8 cellular contexts compared by ENCODE assay signal in the genomic region with DNA sequence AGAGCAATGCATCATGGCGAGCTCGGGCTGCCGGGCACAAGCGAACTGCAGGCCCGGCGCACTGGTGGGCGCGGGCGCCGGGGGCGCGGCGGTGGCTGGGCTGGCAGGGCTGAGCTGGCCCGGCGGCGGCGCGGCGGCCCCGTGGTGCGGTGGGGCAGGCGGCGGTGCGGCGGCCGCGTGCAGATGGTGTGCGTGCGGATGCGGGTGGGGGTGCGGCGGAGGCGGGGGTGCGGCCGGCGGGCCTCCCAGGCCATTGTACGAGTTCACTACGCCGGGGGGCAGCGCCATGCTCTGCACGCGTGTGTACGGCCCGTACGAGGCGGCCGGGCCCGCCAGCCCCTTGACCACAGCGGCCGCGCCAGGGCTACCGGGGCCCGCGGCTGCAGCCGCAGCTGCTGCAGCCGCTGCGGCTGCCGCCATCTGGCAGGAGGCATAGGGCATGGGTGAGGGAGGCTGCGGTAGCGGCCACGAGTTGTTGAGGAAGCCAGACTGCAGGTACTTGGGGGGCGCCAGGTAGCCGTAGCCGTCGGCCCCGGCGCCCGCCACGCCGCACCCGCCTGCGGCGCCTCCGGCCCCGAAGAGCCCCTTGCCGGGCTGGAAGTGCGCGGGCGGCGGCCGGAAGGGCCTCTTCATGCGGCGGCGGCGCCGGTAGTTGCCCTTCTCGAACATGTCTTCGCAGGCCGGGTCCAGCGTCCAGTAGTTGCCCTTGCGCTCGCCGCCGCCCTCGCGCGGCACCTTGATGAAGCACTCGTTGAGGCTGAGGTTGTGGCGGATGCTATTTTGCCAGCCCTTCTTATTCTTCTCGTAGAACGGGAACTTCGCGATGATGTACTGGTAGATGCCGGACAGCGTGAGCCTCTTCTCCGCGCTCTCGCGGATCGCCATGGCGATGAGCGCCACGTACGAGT. TPM values are rescaled to one million over a fixed set of nuclear protein-coding genes. Genes with fewer than 3 reads are reported as not detected.
DNase-seq lines count a peak whose midpoint lies in the region; ATAC-seq lines count a peak whose summit lies in the region.

No MANE protein-coding gene starts in this region.

- H3K4me3 Mint-ChIP-seq in activated naive CD8-positive, alpha-beta T cell treated with anti-CD3 and anti-CD28 coated beads, Interleukin-2, amount 10 ng/mL, durations not matched to agents 7 days and 5 days: peak overlapping the region; percentile 86
- peak overlapping the region; percentile 86 to 87 for H3K4me3 Mint-ChIP-seq in stimulated activated naive CD8-positive, alpha-beta T cell treated with anti-CD3 and anti-CD28 coated beads, Interleukin-15, amount 100 ng/mL, for 72 hours

- peaks cover 18% of the 10 kb centered on the region for H3K4me1 Mint-ChIP-seq in activated naive CD8-positive, alpha-beta T cell treated with anti-CD3 and anti-CD28 coated beads, Interleukin-2, amount 10 ng/mL, durations not matched to agents 7 days and 5 days
- H3K4me1 Mint-ChIP-seq in stimulated activated naive CD8-positive, alpha-beta T cell treated with anti-CD3 and anti-CD28 coated beads, Interleukin-15, amount 100 ng/mL, for 72 hours: peaks cover 51% of the 10 kb centered on the region

- POLR2A ChIA-PET in activated naive CD8-positive, alpha-beta T cell treated with anti-CD3 and anti-CD28 coated beads, Interleukin-2, amount 10 ng/mL, durations not matched to agents 7 days and 5 days (lab: Charles Lee): no interaction called here

- no peaks in the 10 kb centered on the region for H3K9me3 Mint-ChIP-seq in activated naive CD8-positive, alpha-beta T cell treated with anti-CD3 and anti-CD28 coated beads, Interleukin-2, amount 10 ng/mL, durations not matched to agents 7 days and 5 days
- no peaks in the 10 kb centered on the region for H3K9me3 Mint-ChIP-seq in stimulated activated naive CD8-positive, alpha-beta T cell treated with anti-CD3 and anti-CD28 coated beads, Interleukin-15, amount 100 ng/mL, for 72 hours

- H3K9ac ChIP-seq in iPS-20b (ENCODE audit: low read depth, low read length): no peak overlapping the region; the same call in 1 of the 2 replicates

- H3K36me3 ChIP-seq in iPS-20b (ENCODE audit: insufficient read depth, low read depth, low read length): no peaks in the 10 kb centered on the region

- H3K36me3 Mint-ChIP-seq in activated naive CD8-positive, alpha-beta T cell treated with anti-CD3 and anti-CD28 coated beads, Interleukin-2, amount 10 ng/mL, durations not matched to agents 7 days and 5 days: peaks cover 3% of the 10 kb centered on the region

- peaks cover 100% of the 10 kb centered on the region for H3K27me3 ChIP-seq in iPS-20b (ENCODE audit: insufficient read depth, low read length)

- peaks cover 33% of the 10 kb centered on the region for H3K4me1 ChIP-seq in iPS-20b (ENCODE audit: insufficient read depth, low read length)

- peaks cover 86% of the 10 kb centered on the region for H3K27me3 Mint-ChIP-seq in activated naive CD8-positive, alpha-beta T cell treated with anti-CD3 and anti-CD28 coated beads, Interleukin-2, amount 10 ng/mL, durations not matched to agents 7 days and 5 days
- peaks cover 92% of the 10 kb centered on the region for H3K27me3 Mint-ChIP-seq in stimulated activated naive CD8-positive, alpha-beta T cell treated with anti-CD3 and anti-CD28 coated beads, Interleukin-15, amount 100 ng/mL, for 72 hours

- H3K27ac ChIP-seq in iPS-20b (ENCODE audit: low read length): no peak overlapping the region

- H3K4me3 ChIP-seq in iPS-20b (ENCODE audit: low read length): peak overlapping the region; percentile 63; the same call in 1 of the 2 replicates

- DNase-seq in D341Med (ENCODE audit: low spot score) (peak; percentile 70), LHCN-M2 (ENCODE audit: low read depth) (peak; percentile 64), ureter (ENCODE audit: low spot score) (no peak)
- peak; percentile 48 for DNase-seq in activated naive CD8-positive, alpha-beta T cell treated with anti-CD3 and anti-CD28 coated beads, Interleukin-2, amount 10 ng/mL, durations not matched to agents 7 days and 5 days
- DNase-seq in stimulated activated naive CD8-positive, alpha-beta T cell treated with anti-CD3 and anti-CD28 coated beads, Interleukin-15, amount 100 ng/mL, for 72 hours: peak; percentile 36 to 40

- ATAC-seq in activated naive CD8-positive, alpha-beta T cell treated with anti-CD3 and anti-CD28 coated beads, Interleukin-2, amount 10 ng/mL, durations not matched to agents 7 days and 5 days (ENCODE audit: low read depth): no peak
- ATAC-seq in stimulated activated naive CD8-positive, alpha-beta T cell treated with anti-CD3 and anti-CD28 coated beads, Interleukin-15, amount 100 ng/mL, for 72 hours: peak; percentile 24
- no peak for ATAC-seq in HG03520 (IDR thresholded peaks at IDR 0.05; ENCODE audit: unreplicated experiment)
- ATAC-seq in GM21529 (IDR thresholded peaks at IDR 0.05; ENCODE audit: unreplicated experiment): no peak

- H3K9me3 ChIP-seq in iPS-20b (ENCODE audit: insufficient read depth, low read depth, low read length): no peaks in the 10 kb centered on the region

- no peak overlapping the region for H3K27ac Mint-ChIP-seq in activated naive CD8-positive, alpha-beta T cell treated with anti-CD3 and anti-CD28 coated beads, Interleukin-2, amount 10 ng/mL, durations not matched to agents 7 days and 5 days
- no peak overlapping the region for H3K27ac Mint-ChIP-seq in stimulated activated naive CD8-positive, alpha-beta T cell treated with anti-CD3 and anti-CD28 coated beads, Interleukin-15, amount 100 ng/mL, for 72 hours

RNA-seq across cellular contexts. Expression of a gene that starts 1.0 kb away (rescaled TPM):
- total RNA-seq in LHCN-M2 (2014; rRNA removed) (6.3 and 7.4 TPM in 2 replicates), ureter (not detected)
- polyA plus RNA-seq in LHCN-M2 (2012): 3.4 TPM
- total RNA-seq in activated naive CD8-positive, alpha-beta T cell treated with anti-CD3 and anti-CD28 coated beads, Interleukin-2, amount 10 ng/mL, durations not matched to agents 7 days and 5 days: not detected

RNA-seq across cellular contexts. Expression of a gene that starts 1.1 kb away (rescaled TPM):
- total RNA-seq in LHCN-M2 (2014; rRNA removed) (2.9 and 4.0 TPM in 2 replicates), ureter (not detected)
- polyA plus RNA-seq in LHCN-M2 (2012): 1.2 TPM
- total RNA-seq in activated naive CD8-positive, alpha-beta T cell treated with anti-CD3 and anti-CD28 coated beads, Interleukin-2, amount 10 ng/mL, durations not matched to agents 7 days and 5 days: not detected
